Comparison of ENCODE assay signal across 13 cellular contexts in the genomic region with DNA sequence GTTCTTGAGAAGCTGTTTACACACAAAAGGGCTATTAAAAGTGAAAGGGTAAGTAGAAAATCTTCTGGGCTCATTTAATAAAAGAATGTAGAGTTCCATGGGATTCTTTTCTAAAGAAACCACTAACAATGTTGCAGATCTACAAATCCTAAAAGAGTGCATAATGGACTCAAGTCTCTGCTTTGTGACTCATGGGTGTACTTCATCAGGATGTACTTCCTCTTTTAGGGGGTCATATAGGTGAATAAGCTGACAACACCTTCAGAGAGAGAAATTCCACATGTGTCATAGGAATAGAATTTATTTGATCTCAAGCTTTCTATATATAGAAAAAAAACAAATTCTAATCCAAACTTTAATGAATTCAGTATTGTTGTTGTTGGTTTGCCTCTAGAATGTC.
DNase-seq lines count a peak whose midpoint lies in the region; ATAC-seq and TF ChIP-seq lines count a peak whose summit lies in the region.
"Had no signal": no experiment of that assay in that cellular context is flagged by ENCODE, and none has a peak within 500 bp of the region (broad histone marks: within the 10 kb centered on the region; RNA-seq: fewer than 3 reads in every experiment).

No MANE protein-coding gene starts in this region.

- peak overlapping the region; percentile 69 for H3K27ac ChIP-seq in HUES48 (ENCODE audit: low read depth, low read length)

- no peak overlapping the region for H3K9ac ChIP-seq in HUES48 (ENCODE audit: low read depth, low read length)

- intact Hi-C loops in posterior cingulate gyrus (cut with DNase I): no loop called here

- no peaks in the 10 kb centered on the region for H3K27me3 ChIP-seq in HUES48 (ENCODE audit: control insufficient read depth, insufficient read depth, low read length)

- in situ Hi-C loops in astrocyte of the spinal cord (cut with HindIII; ENCODE audit: low sequenced_read_pairs): no loop called here

- DNase-seq in EH (ENCODE audit: low read depth) (peak; percentile 74), astrocyte of the spinal cord (ENCODE audit: low read depth, low spot score) (peak; percentile 69), lung microvascular endothelial cell (ENCODE audit: low read depth in 2 of 2) (peak; percentile 46 to 70), SK-N-DZ (ENCODE audit: low spot score) (no peak), posterior cingulate gyrus (no peak)
- no peak for DNase-seq in stimulated activated CD4-positive, alpha-beta T cell treated with anti-CD3 and anti-CD28 coated beads, Interleukin-4, amount 100 ng/mL, for 24 hours
- DNase-seq: COR-L47; effector CD4-positive, alpha-beta T cell; NCI-H1694; NCI-H82; small intestine had no signal

- ATAC-seq in GM21528 (IDR thresholded peaks at IDR 0.05; ENCODE audit: low FRiP score, unreplicated experiment): no peak

- H3K4me3 ChIP-seq in HUES48 (ENCODE audit: low read depth, low read length) (no peak overlapping the region), astrocyte of the spinal cord (ENCODE audit: low read depth, low read length) (no peak overlapping the region)

- TF ChIP-seq CTCF in astrocyte of the spinal cord (IDR thresholded peaks at IDR 0.05; ENCODE audit: low read depth, low read length): no peak

- H3K4me1 ChIP-seq in HUES48 (ENCODE audit: control insufficient read depth, insufficient read depth, low read length): peaks cover 3% of the 10 kb centered on the region; the same call in 1 of the 2 replicates

- no peaks in the 10 kb centered on the region for H3K9me3 ChIP-seq in HUES48 (ENCODE audit: control insufficient read depth, insufficient read depth, low read length)

- H3K36me3 ChIP-seq in HUES48 (ENCODE audit: control insufficient read depth, insufficient read depth, low read length): no peaks in the 10 kb centered on the region

Comparison
In these comparisons a context has a peak if more than half of its experiments do, and no peak if none do; other contexts are left out.
1. DNase-seq: peak in EH (single experiment), astrocyte of the spinal cord (single experiment) and lung microvascular endothelial cell (2 of 2); none in stimulated activated CD4-positive, alpha-beta T cell treated with anti-CD3 and anti-CD28 coated beads, Interleukin-4, amount 100 ng/mL, for 24 hours (single experiment), SK-N-DZ (single experiment) and posterior cingulate gyrus (0 of 10).